ENCODE assay signal across 8 cellular contexts in genomic region chr1:109548321-109549267, GRCh38. TPM values are rescaled to one million over a fixed set of nuclear protein-coding genes. Genes with fewer than 3 reads are reported as not detected.
DNase-seq lines count a peak whose midpoint lies in the region; ATAC-seq and TF ChIP-seq lines count a peak whose summit lies in the region.

Gene GNAI3, plus strand, starts transcription at chr1:109548615. Its CDS starts 106 bp downstream, at chr1:109548721.

- H3K27me3 ChIP-seq in esophagus (ENCODE audit: control insufficient read depth in 1 of 2, insufficient read depth in 2 of 2, low read length in 2 of 2) (no peaks in the 10 kb centered on the region), mucosa of stomach (ENCODE audit: control insufficient read depth, insufficient read depth, low read length) (no peaks in the 10 kb centered on the region)

- peak within 1 kb of the TSS; percentile 96 to 97 for H3K27ac ChIP-seq in esophagus (ENCODE audit: low read depth in 2 of 2, low read length in 1 of 2)

- no peaks in the 10 kb centered on the region for H3K9me3 ChIP-seq in esophagus (ENCODE audit: control insufficient read depth in 2 of 2, insufficient read depth in 1 of 2, low read depth in 1 of 2, low read length in 1 of 2)
- H3K9me3 ChIP-seq in mucosa of stomach (ENCODE audit: control insufficient read depth, low read length) = no peaks in the 10 kb centered on the region

- H3K9ac ChIP-seq in mucosa of stomach (ENCODE audit: low read length) = peak within 1 kb of the TSS; percentile 90

- peak within 1 kb of the TSS; percentile 71 to 83 for H3K4me3 ChIP-seq in esophagus (ENCODE audit: low read depth in 1 of 2, low read length in 2 of 2)
- H3K4me3 ChIP-seq in mucosa of stomach (ENCODE audit: low read length) = peak within 1 kb of the TSS; percentile 62

- H3K4me1 ChIP-seq in esophagus (ENCODE audit: control insufficient read depth in 2 of 2, insufficient read depth in 2 of 2, low read length in 1 of 2) (no peaks in the 10 kb centered on the region), mucosa of stomach (ENCODE audit: control insufficient read depth, insufficient read depth, low read length) (peaks cover 6% of the 10 kb centered on the region)

- DNase-seq in DMS79 (lab: John Stamatoyannopoulos, UW) = peak; percentile 92
- peak; percentile 95 for DNase-seq in KG1 (lab: John Stamatoyannopoulos, UW)
- DNase-seq in activated T-cell treated with anti-CD3 and anti-CD28 coated beads, Interleukin-2, amount 50 U/mL, for 48 hours = peak; percentile 96
- DNase-seq in stimulated activated CD8-positive, alpha-beta memory T cell treated with anti-CD3 and anti-CD28 coated beads, Interleukin-4, amount 100 ng/mL, for 48 hours = peak; percentile 97

- no peaks in the 10 kb centered on the region for H3K36me3 ChIP-seq in esophagus (ENCODE audit: control insufficient read depth in 2 of 2, insufficient read depth in 2 of 2, low read length in 1 of 2)
- no peaks in the 10 kb centered on the region for H3K36me3 ChIP-seq in mucosa of stomach (ENCODE audit: control insufficient read depth, insufficient read depth, low read length)

- WGBS in esophagus, 2 donors = 0 to 1% methylated on average over 68 of the region's 68 CpGs

- ATAC-seq in GM21737 (IDR thresholded peaks at IDR 0.05; ENCODE audit: unreplicated experiment) = peak; percentile 83

TF ChIP-seq in PFSK-1, 5 proteins besides CTCF, POLR2A, EP300 and RAD21:
- TF ChIP-seq FOXP2 (optimal IDR thresholded peaks at IDR 0.05; ENCODE audit: borderline replicate concordance, extremely low read depth, extremely low read length, insufficient read depth) (no peak), TAF1 (IDR thresholded peaks at IDR 0.05; ENCODE audit: borderline replicate concordance, insufficient read depth, low read length) (peak; percentile 59), POLR2AphosphoS5 (IDR thresholded peaks at IDR 0.05; ENCODE audit: low read depth, low read length) (peak; percentile 90), SIN3A (IDR thresholded peaks at IDR 0.05; ENCODE audit: borderline replicate concordance, insufficient read depth, low read length) (0 out of 2 replicates have a peak, but pooled peaks have one; percentile 53)
- TF ChIP-seq, protein P1, sequence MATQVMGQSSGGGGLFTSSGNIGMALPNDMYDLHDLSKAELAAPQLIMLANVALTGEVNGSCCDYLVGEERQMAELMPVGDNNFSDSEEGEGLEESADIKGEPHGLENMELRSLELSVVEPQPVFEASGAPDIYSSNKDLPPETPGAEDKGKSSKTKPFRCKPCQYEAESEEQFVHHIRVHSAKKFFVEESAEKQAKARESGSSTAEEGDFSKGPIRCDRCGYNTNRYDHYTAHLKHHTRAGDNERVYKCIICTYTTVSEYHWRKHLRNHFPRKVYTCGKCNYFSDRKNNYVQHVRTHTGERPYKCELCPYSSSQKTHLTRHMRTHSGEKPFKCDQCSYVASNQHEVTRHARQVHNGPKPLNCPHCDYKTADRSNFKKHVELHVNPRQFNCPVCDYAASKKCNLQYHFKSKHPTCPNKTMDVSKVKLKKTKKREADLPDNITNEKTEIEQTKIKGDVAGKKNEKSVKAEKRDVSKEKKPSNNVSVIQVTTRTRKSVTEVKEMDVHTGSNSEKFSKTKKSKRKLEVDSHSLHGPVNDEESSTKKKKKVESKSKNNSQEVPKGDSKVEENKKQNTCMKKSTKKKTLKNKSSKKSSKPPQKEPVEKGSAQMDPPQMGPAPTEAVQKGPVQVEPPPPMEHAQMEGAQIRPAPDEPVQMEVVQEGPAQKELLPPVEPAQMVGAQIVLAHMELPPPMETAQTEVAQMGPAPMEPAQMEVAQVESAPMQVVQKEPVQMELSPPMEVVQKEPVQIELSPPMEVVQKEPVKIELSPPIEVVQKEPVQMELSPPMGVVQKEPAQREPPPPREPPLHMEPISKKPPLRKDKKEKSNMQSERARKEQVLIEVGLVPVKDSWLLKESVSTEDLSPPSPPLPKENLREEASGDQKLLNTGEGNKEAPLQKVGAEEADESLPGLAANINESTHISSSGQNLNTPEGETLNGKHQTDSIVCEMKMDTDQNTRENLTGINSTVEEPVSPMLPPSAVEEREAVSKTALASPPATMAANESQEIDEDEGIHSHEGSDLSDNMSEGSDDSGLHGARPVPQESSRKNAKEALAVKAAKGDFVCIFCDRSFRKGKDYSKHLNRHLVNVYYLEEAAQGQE (IDR thresholded peaks at IDR 0.05; ENCODE audit: insufficient read depth in 1 of 2, low read depth in 2 of 2, low read length in 2 of 2) = 0 out of 4 replicates have a peak, but pooled peaks of 1 of the 2 experiments have one; percentile 23
TF ChIP-seq in PFSK-1: peak in this region for 4.

RNA-seq across cellular contexts. Expression of gene GNAI3, which starts in this region (rescaled TPM):
- polyA plus RNA-seq in PFSK-1 (2012; ENCODE audit: insufficient read length, low read depth) = 5.0 TPM
- 1 to 10 TPM; 3.5 to 6.8 TPM for polyA plus RNA-seq in esophagus

Comparison
In these comparisons a context has a peak if more than half of its experiments do, and no peak if none do; other contexts are left out.
1. Peak in every context shown above with its lines: DNase-seq, ATAC-seq, H3K4me3 ChIP-seq and H3K27ac ChIP-seq.